Comparison of ENCODE assay signal across 29 cellular contexts in genomic region chr14:33259764-33260163, GRCh38.
"Had no signal": no experiment of that assay in that cellular context is flagged by ENCODE, and none has a peak within 500 bp of the region (broad histone marks: within the 10 kb centered on the region; RNA-seq: fewer than 3 reads in every experiment).

No MANE protein-coding gene starts in this region.

- H3K27ac ChIP-seq: ascending aorta, breast epithelium, cardiac muscle cell, coronary artery, dorsolateral prefrontal cortex, foreskin keratinocyte, gastrocnemius medialis, heart left ventricle had no signal

- H3K4me3 ChIP-seq: ascending aorta, breast epithelium, cardiac muscle cell, coronary artery, dorsolateral prefrontal cortex, gastrocnemius medialis, heart left ventricle had no signal

- H3K27me3 ChIP-seq: ascending aorta, breast epithelium, cardiac muscle cell, dorsolateral prefrontal cortex, gastrocnemius medialis, heart left ventricle had no signal

- H3K36me3 ChIP-seq: ascending aorta, breast epithelium, cardiac muscle cell, gastrocnemius medialis, heart left ventricle had no signal

- H3K4me1 ChIP-seq: ascending aorta, foreskin keratinocyte, gastrocnemius medialis had no signal

- H3K9me3 ChIP-seq: ascending aorta, breast epithelium, gastrocnemius medialis, heart left ventricle had no signal

- ATAC-seq: activated CD4-positive, alpha-beta T cell treated with anti-CD3 and anti-CD28 coated beads for 36 hours; activated CD8-positive, alpha-beta memory T cell treated with anti-CD3 and anti-CD28 coated beads, Interleukin-2, amount 10 ng/mL, durations not matched to agents 7 days and 5 days; activated CD8-positive, alpha-beta T cell treated with anti-CD3 and anti-CD28 coated beads, Interleukin-2, amount 10 ng/mL, durations not matched to agents 7 days and 5 days; activated naive CD8-positive, alpha-beta T cell treated with anti-CD3 and anti-CD28 coated beads, Interleukin-2, amount 50 U/mL, for 24 hours; esophagus mucosa; foreskin keratinocyte; gastrocnemius medialis; heart left ventricle had no signal

- DNase-seq: activated CD4-positive, alpha-beta memory T cell treated with anti-CD3 and anti-CD28 coated beads for 36 hours; activated CD4-positive, alpha-beta T cell treated with anti-CD3 and anti-CD28 coated beads for 36 hours; activated CD4-positive, alpha-beta T cell treated with anti-CD3 and anti-CD28 coated beads, Interleukin-2, amount 10 ng/mL, durations not matched to agents 24 days and 14 days; activated CD4-positive, CD25-positive, alpha-beta regulatory T cell; activated CD4-positive, CD25-positive, alpha-beta regulatory T cell treated with anti-CD3 and anti-CD28 coated beads, Interleukin-2, amount 50 U/mL, for 72 hours; activated CD8-positive, alpha-beta memory T cell treated with anti-CD3 and anti-CD28 coated beads, Interleukin-2, amount 10 ng/mL, durations not matched to agents 7 days and 5 days; activated CD8-positive, alpha-beta memory T cell treated with anti-CD3 and anti-CD28 coated beads, Interleukin-2, amount 50 U/mL, for 4 hours; activated CD8-positive, alpha-beta T cell treated with anti-CD3 and anti-CD28 coated beads, Interleukin-2, amount 10 ng/mL, durations not matched to agents 7 days and 5 days; activated effector memory CD4-positive, alpha-beta T cell treated with anti-CD3 and anti-CD28 coated beads, Interleukin-2, amount 50 U/mL, for 16 hours; activated naive CD4-positive, alpha-beta T cell treated with anti-CD3 and anti-CD28 coated beads for 36 hours; activated naive CD8-positive, alpha-beta T cell treated with anti-CD3 and anti-CD28 coated beads for 36 hours; activated naive CD8-positive, alpha-beta T cell treated with anti-CD3 and anti-CD28 coated beads, Interleukin-2, amount 50 U/mL, for 24 hours; activated T-cell treated with anti-CD3 and anti-CD28 coated beads, Interleukin-2, amount 50 U/mL, for 1 hour; activated T-cell treated with anti-CD3 and anti-CD28 coated beads, Interleukin-2, amount 50 U/mL, for 48 hours; central memory CD4-positive, alpha-beta T cell; cerebellar nuclear complex; dorsolateral prefrontal cortex; effector memory CD4-positive, alpha-beta T cell; endodermal cell; foreskin keratinocyte; gastrocnemius medialis; glutamatergic neuron; heart left ventricle; T-helper 2 cell had no signal
